In the genomic region with DNA sequence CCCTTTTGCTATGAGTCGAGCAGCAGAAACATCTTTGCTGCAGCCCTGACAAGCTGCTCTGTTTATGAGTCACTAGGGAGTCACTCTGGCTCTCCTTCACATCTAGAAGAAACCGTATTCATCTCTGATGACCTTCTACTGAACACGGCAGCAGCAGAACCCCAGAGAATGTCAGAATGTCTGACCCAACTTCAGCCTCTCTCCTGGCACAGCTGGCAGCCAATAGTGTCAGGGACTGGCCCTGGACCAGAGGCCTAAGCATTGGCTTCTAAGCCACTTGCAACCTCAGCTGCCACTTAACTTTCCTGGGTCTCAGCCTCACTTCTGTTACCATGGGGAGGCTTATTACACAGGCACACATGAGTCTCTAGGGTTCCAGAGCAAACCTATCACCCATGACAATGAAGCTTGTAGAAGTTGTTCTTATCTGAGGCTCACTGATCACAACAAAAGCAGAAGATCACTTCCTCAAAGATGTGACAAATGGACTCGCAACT, we compare ENCODE assay signal across 10 cellular contexts.
DNase-seq lines count a peak whose midpoint lies in the region; ATAC-seq, FAIRE-seq and TF ChIP-seq lines count a peak whose summit lies in the region.
"Had no signal": no experiment of that assay in that cellular context is flagged by ENCODE, and none has a peak within 500 bp of the region (broad histone marks: within the 10 kb centered on the region; RNA-seq: fewer than 3 reads in every experiment).

No MANE protein-coding gene starts in this region.

- no peak for FAIRE-seq in RCC 7860 (lab: Jason Lieb, UNC)

- intact Hi-C loops in PC-3 (cut with micrococcal nuclease) = no loop called here
- intact Hi-C loops in upper lobe of right lung (cut with DNase I) = no loop called here
- intact Hi-C loops in colonic mucosa (cut with DNase I) = no loop called here

- no peak overlapping the region for H3K4me2 ChIP-seq in PC-3 (ENCODE audit: low read length)

- H3K9me2 ChIP-seq in PC-3 (replicated peaks; ENCODE audit: low read length) = no peaks in the 10 kb centered on the region

- peak; percentile 43 for DNase-seq in stimulated activated CD4-positive, alpha-beta T cell treated with anti-CD3 and anti-CD28 coated beads, Interleukin-1b, Interleukin-23, amount 100 ng/mL, for 48 hours
- DNase-seq in stimulated activated CD4-positive, alpha-beta T cell treated with anti-CD3 and anti-CD28 coated beads, Interleukin-4, amount 100 ng/mL, for 1 hour = no peak
- peak; percentile 44 for DNase-seq in PC-3
- peak; percentile 43 for DNase-seq in fibroblast of pulmonary artery (ENCODE audit: low read depth)
- peak; percentile 21 for DNase-seq in upper lobe of right lung
- no peak for DNase-seq in colonic mucosa
- DNase-seq in RCC 7860 (ENCODE audit: low spot score) = no peak
- no peak for DNase-seq in SKM-1 (lab: John Stamatoyannopoulos, UW; ENCODE audit: unreplicated experiment)
- DNase-seq: activated CD4-positive, CD25-positive, alpha-beta regulatory T cell; COR-L47 had no signal

- H4K20me1 ChIP-seq in PC-3 (ENCODE audit: low read length) = no peaks in the 10 kb centered on the region

- H3K4me1 ChIP-seq in PC-3 (ENCODE audit: insufficient read depth, low read length) (peaks cover 8% of the 10 kb centered on the region; the same call in 1 of the 2 replicates), upper lobe of right lung (no peaks in the 10 kb centered on the region), colonic mucosa (no peaks in the 10 kb centered on the region)

- BruUV-seq in PC-3 (replicated peaks; lab: Mats Ljungman, UMichigan) = no TSS peak

- no peak overlapping the region for H2AFZ ChIP-seq in PC-3 (ENCODE audit: low read length)

- no peaks in the 10 kb centered on the region for H3F3A ChIP-seq in PC-3 (ENCODE audit: low read length, unreplicated experiment)

- H3K36me3 ChIP-seq in PC-3 (ENCODE audit: low read depth, low read length) = no peaks in the 10 kb centered on the region
- no peaks in the 10 kb centered on the region for H3K36me3 ChIP-seq in upper lobe of right lung
- H3K36me3 ChIP-seq in colonic mucosa = no peaks in the 10 kb centered on the region

- H3K27me3 ChIP-seq in PC-3 (ENCODE audit: low read length) (no peaks in the 10 kb centered on the region), upper lobe of right lung (no peaks in the 10 kb centered on the region), colonic mucosa (no peaks in the 10 kb centered on the region)

- H3K4me3 ChIP-seq in PC-3 (ENCODE audit: low read length) = no peak overlapping the region
- H3K4me3 ChIP-seq in fibroblast of pulmonary artery (replicated peaks; ENCODE audit: low read depth, low read length) = no peak overlapping the region
- no peak overlapping the region for H3K4me3 ChIP-seq in upper lobe of right lung
- H3K4me3 ChIP-seq in colonic mucosa = no peak overlapping the region

- H3K27ac ChIP-seq in PC-3 (ENCODE audit: low read length) = no peak overlapping the region
- H3K27ac ChIP-seq in upper lobe of right lung = no peak overlapping the region
- H3K27ac ChIP-seq in colonic mucosa = no peak overlapping the region

- ATAC-seq in PC-3 = peak; percentile 40
- ATAC-seq in upper lobe of right lung = no peak

- CTCF ChIA-PET in PC-3 (lab: Charles Lee) = no interaction called here

- H3K9ac ChIP-seq in PC-3 (ENCODE audit: low read length) (no peak overlapping the region), colonic mucosa (ENCODE audit: low read depth in 2 of 2, low read length in 2 of 2) (no peak overlapping the region)

- H3K9me3 ChIP-seq in PC-3 (ENCODE audit: low read length) = no peaks in the 10 kb centered on the region
- no peaks in the 10 kb centered on the region for H3K9me3 ChIP-seq in upper lobe of right lung
- H3K9me3 ChIP-seq in colonic mucosa = no peaks in the 10 kb centered on the region

- TF ChIP-seq CTCF in PC-3 (conservative IDR thresholded peaks at IDR 0.05; ENCODE audit: low read depth, low read length) (no peak), fibroblast of pulmonary artery (IDR thresholded peaks at IDR 0.05; ENCODE audit: low read length, missing control alignments) (no peak), upper lobe of right lung (IDR thresholded peaks at IDR 0.05) (no peak), colonic mucosa (IDR thresholded peaks at IDR 0.05) (no peak)

- no peaks in the 10 kb centered on the region for H3K79me2 ChIP-seq in PC-3 (ENCODE audit: low read length)

- POLR2A ChIA-PET in PC-3 (lab: Charles Lee; ENCODE audit: unreplicated experiment) = no interaction called here

Comparison
In these comparisons a context has a peak if more than half of its experiments do, and no peak if none do; other contexts are left out.
1. DNase-seq: peak in stimulated activated CD4-positive, alpha-beta T cell treated with anti-CD3 and anti-CD28 coated beads, Interleukin-1b, Interleukin-23, amount 100 ng/mL, for 48 hours (single experiment), PC-3 (single experiment), fibroblast of pulmonary artery (single experiment) and upper lobe of right lung (single experiment); none in stimulated activated CD4-positive, alpha-beta T cell treated with anti-CD3 and anti-CD28 coated beads, Interleukin-4, amount 100 ng/mL, for 1 hour (single experiment), colonic mucosa (single experiment), RCC 7860 (single experiment) and SKM-1 (single experiment).